ENCODE assay signal across 29 cellular contexts in the genomic region with DNA sequence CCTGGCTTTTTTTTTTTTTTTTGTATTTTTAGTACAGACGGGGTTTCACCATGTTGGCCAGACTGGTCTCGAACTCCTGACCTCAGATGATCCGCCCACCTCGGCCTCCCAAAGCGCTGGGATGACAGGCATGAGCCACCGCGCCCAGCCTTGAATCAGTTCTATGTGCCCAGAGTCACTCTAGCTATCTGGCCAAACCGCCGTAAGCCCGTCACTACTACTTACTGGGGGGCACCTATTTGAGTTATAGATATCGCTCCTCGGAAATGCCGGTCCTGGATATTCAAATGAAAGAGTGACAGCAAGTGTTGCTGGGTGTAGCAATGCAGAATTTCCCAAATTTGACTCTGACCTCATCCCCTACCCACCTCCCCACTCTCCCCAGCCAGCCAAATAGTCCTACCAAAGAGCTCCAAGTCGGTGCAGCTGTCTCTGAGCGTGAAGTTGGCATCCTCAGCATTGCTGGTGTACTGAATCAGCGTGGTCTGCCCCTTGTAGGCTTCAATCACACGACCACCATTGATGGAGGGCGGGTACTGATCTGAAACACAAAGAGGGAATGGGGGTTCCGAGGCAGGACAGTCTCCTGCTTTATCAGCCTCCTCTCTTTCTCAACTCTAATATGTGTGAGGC. TPM values are rescaled to one million over a fixed set of nuclear protein-coding genes. Genes with fewer than 3 reads are reported as not detected.
"Had no signal": no experiment of that assay in that cellular context is flagged by ENCODE, and none has a peak within 500 bp of the region (broad histone marks: within the 10 kb centered on the region; RNA-seq: fewer than 3 reads in every experiment).

No MANE protein-coding gene starts in this region.

- H3K4me3 Mint-ChIP-seq: activated B cell treated with CpG ODN at 0.5 μM for 24 hours; activated CD8-positive, alpha-beta memory T cell treated with anti-CD3 and anti-CD28 coated beads, Interleukin-2, amount 10 ng/mL, durations not matched to agents 7 days and 5 days; activated CD8-positive, alpha-beta T cell treated with anti-CD3 and anti-CD28 coated beads, Interleukin-2, amount 10 ng/mL, durations not matched to agents 7 days and 5 days; activated naive CD8-positive, alpha-beta T cell treated with anti-CD3 and anti-CD28 coated beads for 36 hours; natural killer cell; stimulated activated naive B cell treated with anti-CD40 and anti-IgM and Interleukin-4, amounts not matched to agents 10 μg/mL and 1 μg/mL and 100 μg/mL, for 72 hours; T-cell had no signal

- DNase-seq: activated B cell treated with CpG ODN at 0.5 μM for 24 hours; activated CD4-positive, alpha-beta T cell treated with anti-CD3 and anti-CD28 coated beads, Interleukin-2, amount 50 U/mL, for 1 hour; activated CD8-positive, alpha-beta memory T cell treated with anti-CD3 and anti-CD28 coated beads, Interleukin-2, amount 10 ng/mL, durations not matched to agents 7 days and 5 days; activated CD8-positive, alpha-beta T cell treated with anti-CD3 and anti-CD28 coated beads, Interleukin-2, amount 10 ng/mL, durations not matched to agents 7 days and 5 days; activated naive CD4-positive, alpha-beta T cell; activated naive CD8-positive, alpha-beta T cell treated with anti-CD3 and anti-CD28 coated beads for 36 hours; activated T-cell treated with anti-CD3 and anti-CD28 coated beads, Interleukin-2, amount 50 U/mL, for 48 hours; body of pancreas; foreskin fibroblast; head of caudate nucleus; hippocampal formation; left cardiac atrium; midbrain; natural killer cell; retina; small intestine; stimulated activated CD4-positive, alpha-beta T cell treated with anti-CD3 and anti-CD28 coated beads, Interleukin-1b, Interleukin-23, amount 100 ng/mL, for 48 hours; stimulated activated naive B cell treated with anti-CD40 and anti-IgM and Interleukin-4, amounts not matched to agents 10 μg/mL and 1 μg/mL and 100 μg/mL, for 72 hours; stomach; transverse colon; uterus had no signal

- H3K27ac Mint-ChIP-seq: activated B cell treated with CpG ODN at 0.5 μM for 24 hours; activated CD8-positive, alpha-beta memory T cell treated with anti-CD3 and anti-CD28 coated beads, Interleukin-2, amount 10 ng/mL, durations not matched to agents 7 days and 5 days; activated CD8-positive, alpha-beta T cell treated with anti-CD3 and anti-CD28 coated beads, Interleukin-2, amount 10 ng/mL, durations not matched to agents 7 days and 5 days; activated naive CD8-positive, alpha-beta T cell treated with anti-CD3 and anti-CD28 coated beads for 36 hours; natural killer cell; progenitor cell of endocrine pancreas; stimulated activated naive B cell treated with anti-CD40 and anti-IgM and Interleukin-4, amounts not matched to agents 10 μg/mL and 1 μg/mL and 100 μg/mL, for 72 hours; T-cell had no signal

- H3K27ac ChIP-seq: adrenal gland, body of pancreas, coronary artery, stomach, transverse colon, uterus had no signal

- H3K36me3 Mint-ChIP-seq: activated CD8-positive, alpha-beta memory T cell treated with anti-CD3 and anti-CD28 coated beads, Interleukin-2, amount 10 ng/mL, durations not matched to agents 7 days and 5 days; activated naive CD8-positive, alpha-beta T cell treated with anti-CD3 and anti-CD28 coated beads for 36 hours; natural killer cell; stimulated activated naive B cell treated with anti-CD40 and anti-IgM and Interleukin-4, amounts not matched to agents 10 μg/mL and 1 μg/mL and 100 μg/mL, for 72 hours; T-cell had no signal

- H3K4me3 ChIP-seq: adrenal gland, body of pancreas, coronary artery, stomach, transverse colon, uterus had no signal

- H3K27me3 ChIP-seq: body of pancreas, uterus had no signal

- H3K4me1 ChIP-seq: adrenal gland, body of pancreas, uterus had no signal

- H3K36me3 ChIP-seq: adrenal gland, stomach, uterus had no signal

- H3K4me1 Mint-ChIP-seq: activated B cell treated with CpG ODN at 0.5 μM for 24 hours had no signal

- H3K9me3 ChIP-seq: adrenal gland, body of pancreas, stomach, transverse colon, uterus had no signal

- H3K9me3 Mint-ChIP-seq: activated B cell treated with CpG ODN at 0.5 μM for 24 hours; activated naive CD8-positive, alpha-beta T cell treated with anti-CD3 and anti-CD28 coated beads for 36 hours; natural killer cell; stimulated activated naive B cell treated with anti-CD40 and anti-IgM and Interleukin-4, amounts not matched to agents 10 μg/mL and 1 μg/mL and 100 μg/mL, for 72 hours; T-cell had no signal

RNA-seq across cellular contexts. Expression of a gene that starts 38.1 kb away (rescaled TPM):
- polyA plus RNA-seq: endothelial cell of umbilical vein had no signal

RNA-seq across cellular contexts. Expression of a gene that starts 52.9 kb away (rescaled TPM):
- total RNA-seq: body of pancreas, endothelial cell of umbilical vein, left cardiac atrium, liver, osteocyte had no signal
- polyA plus RNA-seq: keratinocyte, liver had no signal
